1 cellular context compared by ENCODE assay signal in the genomic region with DNA sequence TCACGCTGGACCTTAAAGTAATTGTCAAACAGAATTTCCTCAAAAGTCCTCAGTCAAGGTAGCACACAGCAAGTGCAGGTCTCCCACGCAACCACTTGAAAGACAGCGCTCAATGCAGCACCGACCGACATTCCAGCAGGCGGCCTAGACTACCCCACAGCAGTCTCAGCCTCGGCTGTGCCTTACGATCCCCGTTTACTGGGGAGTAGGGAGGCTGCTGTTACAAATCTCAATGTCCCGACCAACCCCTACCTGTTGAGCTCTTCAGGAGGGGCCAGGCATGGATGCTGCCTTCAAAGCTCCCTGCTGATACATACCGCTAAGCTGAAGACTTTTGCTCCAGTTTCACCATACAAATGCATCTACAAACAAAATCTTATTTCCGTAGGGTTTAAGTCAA.
TF ChIP-seq lines count a peak whose summit lies in the region.

No MANE protein-coding gene starts in this region.

TF ChIP-seq in HepG2, 621 proteins besides CTCF, POLR2A, EP300 and RAD21:
- TF ChIP-seq HOXA7 (CRISPR knock-in tag; IDR thresholded peaks at IDR 0.05) (no peak), ZBTB33 (CRISPR knock-in tag; IDR thresholded peaks at IDR 0.05) (peak; percentile 85)
